ENCODE assay signal across 9 cellular contexts in genomic region chr22:40855104-40855959, GRCh38. TPM values are rescaled to one million over a fixed set of nuclear protein-coding genes. Genes with fewer than 3 reads are reported as not detected.
DNase-seq lines count a peak whose midpoint lies in the region; ATAC-seq, FAIRE-seq and TF ChIP-seq lines count a peak whose summit lies in the region.
"Had no signal": no experiment of that assay in that cellular context is flagged by ENCODE, and none has a peak within 500 bp of the region (broad histone marks: within the 10 kb centered on the region; RNA-seq: fewer than 3 reads in every experiment).

No MANE protein-coding gene starts in this region.

- H3K79me2 ChIP-seq in Karpas-422 (ENCODE audit: low read length) (peaks cover 95% of the 10 kb centered on the region), hepatocyte (peaks cover 92% of the 10 kb centered on the region)

- no peak overlapping the region for H2AFZ ChIP-seq in Karpas-422 (ENCODE audit: low read length)
- H2AFZ ChIP-seq in hepatocyte, result peak overlapping the region; percentile 72

- H3K36me3 ChIP-seq in CD4-positive, CD25-positive, alpha-beta regulatory T cell (ENCODE audit: control insufficient read depth, insufficient read depth, low read length), result peaks cover 10% of the 10 kb centered on the region
- H3K36me3 ChIP-seq in Karpas-422 (ENCODE audit: insufficient read depth, low read length), result peaks cover 26% of the 10 kb centered on the region; the same call in 1 of the 2 replicates
- H3K36me3 ChIP-seq in hepatocyte (replicated peaks; ENCODE audit: insufficient read depth, low read depth), result no peaks in the 10 kb centered on the region
- H3K36me3 ChIP-seq in small intestine (ENCODE audit: control insufficient read depth in 2 of 2, insufficient read depth in 2 of 2, low read length in 2 of 2), result no peaks in the 10 kb centered on the region

- no peaks in the 10 kb centered on the region for H3K9me3 ChIP-seq in CD4-positive, CD25-positive, alpha-beta regulatory T cell (ENCODE audit: control insufficient read depth in 2 of 2, low read length in 2 of 2)
- H3K9me3 ChIP-seq in Karpas-422 (ENCODE audit: low read length) (no peaks in the 10 kb centered on the region), hepatocyte (ENCODE audit: low read depth) (no peaks in the 10 kb centered on the region), small intestine (ENCODE audit: control insufficient read depth, low read depth) (no peaks in the 10 kb centered on the region)

- peak overlapping the region; percentile 98 for H3K27ac ChIP-seq in CD4-positive, CD25-positive, alpha-beta regulatory T cell (ENCODE audit: insufficient read depth, low read length, poor library complexity, severe bottlenecking)
- H3K27ac ChIP-seq in Karpas-422 (ENCODE audit: low read length) (peak overlapping the region; percentile 88; the same call in 1 of the 2 replicates), hepatocyte (peak overlapping the region; percentile 97), small intestine (ENCODE audit: low read depth in 1 of 2, low read length in 1 of 2) (peak overlapping the region in 1 of 2 donors; percentile 1)

- no peak for DNase-seq in CD4-positive, CD25-positive, alpha-beta regulatory T cell
- DNase-seq in Karpas-422, result peak; percentile 48
- peak; percentile 23 for DNase-seq in hepatocyte (ENCODE audit: low spot score)
- DNase-seq in small intestine, result peak; percentile 39
- DNase-seq in SK-N-DZ (ENCODE audit: low spot score), result no peak
- no peak for DNase-seq in GM10248 (ENCODE audit: extremely low spot score)
- no peak for DNase-seq in HEK293T (ENCODE audit: extremely low spot score)

- no peak for TF ChIP-seq CTCF in hepatocyte (IDR thresholded peaks at IDR 0.05; ENCODE audit: poor library complexity)
- TF ChIP-seq CTCF in GM10248 (IDR thresholded peaks at IDR 0.05; ENCODE audit: control extremely low read depth, extremely low read depth, low read depth, missing control alignments), result no peak

- H3K4me3 Mint-ChIP-seq in CD4-positive, CD25-positive, alpha-beta regulatory T cell, result peak overlapping the region; percentile 93 to 100 (median 98)
- peak overlapping the region; percentile 99 for H3K4me3 Mint-ChIP-seq in activated T-helper 17 cell treated with anti-CD3 and anti-CD28 coated beads, Interleukin-2, amount 50 U/mL, for 72 hours

- H3K4me1 ChIP-seq in CD4-positive, CD25-positive, alpha-beta regulatory T cell (ENCODE audit: control insufficient read depth, insufficient read depth, low read length, poor library complexity, severe bottlenecking), result peaks cover 44% of the 10 kb centered on the region
- H3K4me1 ChIP-seq in Karpas-422 (ENCODE audit: low read length), result peaks cover 49% of the 10 kb centered on the region
- peaks cover 33% of the 10 kb centered on the region for H3K4me1 ChIP-seq in hepatocyte (ENCODE audit: insufficient read depth)
- peaks cover 7 to 10% of the 10 kb centered on the region in 2 donors for H3K4me1 ChIP-seq in small intestine (ENCODE audit: control insufficient read depth in 2 of 2, insufficient read depth in 1 of 2, low read depth in 1 of 2, low read length in 1 of 2)

- 42% methylated on average over 19 of the region's 19 CpGs for WGBS in hepatocyte (ENCODE audit: low lambda C conversion rate, missing lambda C conversion rate)
- WGBS in small intestine, 3 donors, result 6 to 26% (median 11%) methylated on average over 19 of the region's 19 CpGs

- H3K36me3 Mint-ChIP-seq in CD4-positive, CD25-positive, alpha-beta regulatory T cell, result peaks cover 4% of the 10 kb centered on the region
- peaks cover 65% of the 10 kb centered on the region for H3K36me3 Mint-ChIP-seq in activated T-helper 17 cell treated with anti-CD3 and anti-CD28 coated beads, Interleukin-2, amount 50 U/mL, for 72 hours (ENCODE audit: low read depth)

- no peak for ATAC-seq in CD4-positive, CD25-positive, alpha-beta regulatory T cell (ENCODE audit: low read depth in 2 of 2)
- ATAC-seq in activated T-helper 17 cell treated with anti-CD3 and anti-CD28 coated beads, Interleukin-2, amount 50 U/mL, for 72 hours (replicated peaks), result no peak

- H3K9ac ChIP-seq in Karpas-422 (ENCODE audit: low read length), result peak overlapping the region; percentile 90

- CTCF ChIA-PET in GM10248 (lab: Yijun Ruan, JAX) (interaction anchor here (1.4 to 4.2 kb wide), 3 partner anchors 13 to 67 kb away, joined by 4 to 24 read pairs (median 5); no protein-coding TSS in a partner anchor), HEK293T (lab: Yijun Ruan, JAX) (interaction anchor here (0.8 to 1.0 kb wide), 2 partner anchors 44 to 172 kb away, joined by 3 read pairs; no protein-coding TSS in a partner anchor)

- H3K27me3 Mint-ChIP-seq in CD4-positive, CD25-positive, alpha-beta regulatory T cell, result peaks cover 4% of the 10 kb centered on the region
- H3K27me3 Mint-ChIP-seq in activated T-helper 17 cell treated with anti-CD3 and anti-CD28 coated beads, Interleukin-2, amount 50 U/mL, for 72 hours, result no peaks in the 10 kb centered on the region

- H3K27me3 ChIP-seq in CD4-positive, CD25-positive, alpha-beta regulatory T cell (ENCODE audit: control insufficient read depth, insufficient read depth, low read length), result no peaks in the 10 kb centered on the region
- H3K27me3 ChIP-seq in Karpas-422 (ENCODE audit: low read length), result no peaks in the 10 kb centered on the region
- H3K27me3 ChIP-seq in hepatocyte, result no peaks in the 10 kb centered on the region
- no peaks in the 10 kb centered on the region for H3K27me3 ChIP-seq in small intestine (ENCODE audit: control insufficient read depth in 2 of 2, insufficient read depth in 2 of 2, low read length in 2 of 2)

- H3K9me2 ChIP-seq in Karpas-422 (replicated peaks; ENCODE audit: insufficient read depth, low read length), result no peaks in the 10 kb centered on the region
- no peaks in the 10 kb centered on the region for H3K9me2 ChIP-seq in hepatocyte (replicated peaks; ENCODE audit: insufficient read depth)

- H3K4me2 ChIP-seq in Karpas-422 (ENCODE audit: low read depth, low read length, poor library complexity, severe bottlenecking) (peak overlapping the region; percentile 95), hepatocyte (peak overlapping the region; percentile 81)

- FAIRE-seq in small intestine (lab: Jason Lieb, UNC), result no peak

- POLR2A ChIA-PET in GM10248 (lab: Yijun Ruan, JAX), result interaction anchor here (0.6 kb wide), 1 partner anchor 14 kb away, joined by 4 read pairs; no protein-coding TSS in a partner anchor
- POLR2A ChIA-PET in HEK293T (lab: Yijun Ruan, JAX), result interaction anchor here (1.0 to 2.6 kb wide), 3 partner anchors 19 to 205 kb away, joined by 3 to 11 read pairs (median 3); partner anchors contain the start of gene SLC25A17

- no peaks in the 10 kb centered on the region for H3K9me3 Mint-ChIP-seq in CD4-positive, CD25-positive, alpha-beta regulatory T cell
- no peaks in the 10 kb centered on the region for H3K9me3 Mint-ChIP-seq in activated T-helper 17 cell treated with anti-CD3 and anti-CD28 coated beads, Interleukin-2, amount 50 U/mL, for 72 hours

- H4K20me1 ChIP-seq in Karpas-422 (ENCODE audit: insufficient read depth, low read depth, low read length) (0 out of 2 replicates have a peak, but pooled peaks cover 3% of the 10 kb centered on the region), hepatocyte (ENCODE audit: insufficient read depth, poor library complexity, severe bottlenecking) (peaks cover 52% of the 10 kb centered on the region)

- peak overlapping the region; percentile 96 for H3K4me3 ChIP-seq in CD4-positive, CD25-positive, alpha-beta regulatory T cell (ENCODE audit: low read depth, low read length)
- H3K4me3 ChIP-seq in Karpas-422 (ENCODE audit: low read length) (peak overlapping the region; percentile 91), hepatocyte (peak overlapping the region; percentile 67), small intestine (ENCODE audit: low read depth in 1 of 2, low read length in 2 of 2) (peak overlapping the region; percentile 71 to 73)

- H3K4me1 Mint-ChIP-seq in CD4-positive, CD25-positive, alpha-beta regulatory T cell, result peaks cover 20 to 73% (median 49%) of the 10 kb centered on the region in 4 donors
- H3K4me1 Mint-ChIP-seq in activated T-helper 17 cell treated with anti-CD3 and anti-CD28 coated beads, Interleukin-2, amount 50 U/mL, for 72 hours, result peaks cover 19% of the 10 kb centered on the region

- H3K27ac Mint-ChIP-seq in CD4-positive, CD25-positive, alpha-beta regulatory T cell, result peak overlapping the region; percentile 100
- peak overlapping the region; percentile 100 for H3K27ac Mint-ChIP-seq in activated T-helper 17 cell treated with anti-CD3 and anti-CD28 coated beads, Interleukin-2, amount 50 U/mL, for 72 hours

RNA-seq across cellular contexts. Expression of gene ST13, which starts 1.1 kb away (rescaled TPM):
- 122 TPM for total RNA-seq in CD4-positive, CD25-positive, alpha-beta regulatory T cell
- 100 to 1,000 TPM; 149 to 194 (median 169) TPM for polyA plus RNA-seq in CD4-positive, CD25-positive, alpha-beta regulatory T cell
- 130 and 229 TPM in 2 replicates for total RNA-seq in Karpas-422 (2014; rRNA removed; shearing (Covaris generic); ENCODE audit: low replicate concordance)
- 100 to 1,000 TPM; 224 to 229 TPM for total RNA-seq in activated T-helper 17 cell treated with anti-CD3 and anti-CD28 coated beads, Interleukin-2, amount 50 U/mL, for 72 hours
- 216 and 283 TPM in 2 replicates for total RNA-seq in hepatocyte
- polyA plus RNA-seq in hepatocyte, result 206 TPM in 2 replicates
- polyA plus RNA-seq in small intestine, result 100 to 1,000 TPM in 2 of 3 donors, 10 to 100 TPM in 1; 69.6 to 143 (median 112) TPM
- 231 and 243 TPM in 2 replicates for polyA plus RNA-seq in SK-N-DZ (2014; cell fraction: cytosol; rRNA removed)
- polyA plus RNA-seq in SK-N-DZ (2014; cell fraction: nucleus; rRNA removed), result 85.8 and 98.3 TPM in 2 replicates

RNA-seq across cellular contexts. Expression of gene XPNPEP3, which starts 1.6 kb away (rescaled TPM):
- 15.3 TPM for total RNA-seq in CD4-positive, CD25-positive, alpha-beta regulatory T cell
- 10 to 100 TPM in 1 of 4 donors, 1 to 10 TPM in 3; 2.4 to 11.8 (median 4.6) TPM for polyA plus RNA-seq in CD4-positive, CD25-positive, alpha-beta regulatory T cell
- 11.7 and 17.5 TPM in 2 replicates for total RNA-seq in Karpas-422 (2014; rRNA removed; shearing (Covaris generic); ENCODE audit: low replicate concordance)
- total RNA-seq in activated T-helper 17 cell treated with anti-CD3 and anti-CD28 coated beads, Interleukin-2, amount 50 U/mL, for 72 hours, result 10 to 100 TPM; 11.9 to 15.7 TPM
- total RNA-seq in hepatocyte, result 14.6 and 19.1 TPM in 2 replicates
- polyA plus RNA-seq in hepatocyte (9.4 and 12.3 TPM in 2 replicates), small intestine (1 to 10 TPM in 2 of 3 donors, under 1 TPM in 1; 0.89 to 4.1 (median 1.1) TPM)
- polyA plus RNA-seq in SK-N-DZ (2014; cell fraction: cytosol; rRNA removed), result 16.4 and 19.1 TPM in 2 replicates
- 14.7 and 15.4 TPM in 2 replicates for polyA plus RNA-seq in SK-N-DZ (2014; cell fraction: nucleus; rRNA removed)

RNA-seq across cellular contexts. Expression of gene DNAJB7, which starts 6.6 kb away (rescaled TPM):
- total RNA-seq in CD4-positive, CD25-positive, alpha-beta regulatory T cell, result not detected
- under 1 TPM in 3 of 4 donors, not detected in 1; 0.20 to 0.23 (median 0.22) TPM for polyA plus RNA-seq in CD4-positive, CD25-positive, alpha-beta regulatory T cell
- total RNA-seq in Karpas-422 (2014; rRNA removed; shearing (Covaris generic); ENCODE audit: low replicate concordance), result not detected in 2 replicates
- total RNA-seq in activated T-helper 17 cell treated with anti-CD3 and anti-CD28 coated beads, Interleukin-2, amount 50 U/mL, for 72 hours, result not detected
- total RNA-seq in hepatocyte, result not detected in 2 replicates
- polyA plus RNA-seq in hepatocyte (0.06 and 0.66 TPM in 2 replicates), small intestine (under 1 TPM; 0.25 to 0.89 (median 0.54) TPM)
- polyA plus RNA-seq in SK-N-DZ (2014; cell fraction: cytosol; rRNA removed), result not detected in 2 replicates
- not detected in 2 replicates for polyA plus RNA-seq in SK-N-DZ (2014; cell fraction: nucleus; rRNA removed)
- total RNA-seq: NCI-H460 had no signal

RNA-seq across cellular contexts. Expression of gene SLC25A17, which starts 36.2 kb away (rescaled TPM):
- 12.0 TPM for total RNA-seq in CD4-positive, CD25-positive, alpha-beta regulatory T cell
- polyA plus RNA-seq in CD4-positive, CD25-positive, alpha-beta regulatory T cell, result 10 to 100 TPM; 22.4 to 32.9 (median 23.6) TPM
- total RNA-seq in Karpas-422 (2014; rRNA removed; shearing (Covaris generic); ENCODE audit: low replicate concordance), result 17.0 and 41.8 TPM in 2 replicates
- 10 to 100 TPM; 19.4 to 40.9 TPM for total RNA-seq in activated T-helper 17 cell treated with anti-CD3 and anti-CD28 coated beads, Interleukin-2, amount 50 U/mL, for 72 hours
- total RNA-seq in hepatocyte, result 15.6 and 20.5 TPM in 2 replicates
- polyA plus RNA-seq in hepatocyte, result 21.4 and 24.8 TPM in 2 replicates
- polyA plus RNA-seq in small intestine, result 10 to 100 TPM in 1 of 3 donors, 1 to 10 TPM in 2; 8.1 to 12.6 (median 9.5) TPM
- polyA plus RNA-seq in SK-N-DZ (2014; cell fraction: cytosol; rRNA removed), result 48.7 and 54.5 TPM in 2 replicates
- polyA plus RNA-seq in SK-N-DZ (2014; cell fraction: nucleus; rRNA removed), result 37.8 and 42.0 TPM in 2 replicates

Comparison
In these comparisons a context has a peak if more than half of its experiments do, and no peak if none do; other contexts are left out.
1. DNase-seq: peak in Karpas-422 (single experiment), hepatocyte (single experiment) and small intestine (single experiment); none in CD4-positive, CD25-positive, alpha-beta regulatory T cell (0 of 3), SK-N-DZ (single experiment), GM10248 (single experiment) and HEK293T (single experiment).
2. Peak in every context shown above with its lines, with median percentiles within 50 percentile points of each other: H3K4me3 ChIP-seq.